9 cellular contexts compared by ENCODE assay signal in the genomic region with DNA sequence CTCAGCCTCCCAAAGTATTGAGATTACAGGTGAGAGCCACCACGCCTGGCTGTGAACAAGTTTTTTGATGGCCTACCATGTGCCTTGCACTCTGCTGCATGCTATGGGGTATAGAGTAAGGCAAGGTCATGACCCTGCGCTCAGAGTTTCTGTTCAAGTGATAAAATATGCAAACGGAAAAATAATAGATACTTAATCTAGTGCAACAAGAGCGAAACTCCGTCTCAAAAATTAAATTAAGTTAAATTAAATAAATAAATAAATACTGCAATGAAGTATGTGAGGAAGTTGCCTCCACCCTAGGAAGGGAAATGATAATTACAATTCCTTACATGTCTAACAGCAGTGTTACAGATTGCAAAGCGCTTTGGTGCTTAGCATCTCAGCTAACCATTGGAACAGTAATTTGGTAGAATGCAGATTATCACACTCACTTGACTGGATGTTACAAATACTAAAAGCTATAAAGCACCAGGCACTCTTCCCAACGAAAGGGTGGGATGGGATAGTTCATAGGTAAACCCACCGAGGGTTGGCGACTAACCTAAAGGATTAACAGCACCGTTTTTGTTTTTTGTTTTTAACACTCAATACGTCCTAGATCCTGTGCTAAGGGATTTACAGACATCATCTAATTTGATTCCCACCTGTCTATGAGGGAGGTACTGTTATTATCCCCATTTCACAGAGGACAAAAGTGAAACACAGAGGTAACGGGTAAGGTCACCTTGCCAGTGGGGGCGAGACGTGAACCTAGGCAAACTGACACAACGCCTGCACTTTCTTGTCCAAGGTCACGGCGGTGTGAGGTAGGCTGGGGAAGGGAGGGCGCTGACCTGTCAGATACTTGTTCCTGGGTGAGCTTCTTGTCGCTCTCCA. TPM values are rescaled to one million over a fixed set of nuclear protein-coding genes. Genes with fewer than 3 reads are reported as not detected.
DNase-seq lines count a peak whose midpoint lies in the region; ATAC-seq, FAIRE-seq and TF ChIP-seq lines count a peak whose summit lies in the region.
"Had no signal": no experiment of that assay in that cellular context is flagged by ENCODE, and none has a peak within 500 bp of the region (broad histone marks: within the 10 kb centered on the region; RNA-seq: fewer than 3 reads in every experiment).

No MANE protein-coding gene starts in this region.

- H3K4me2 ChIP-seq in keratinocyte (ENCODE audit: control insufficient read depth, extremely low read depth, insufficient read depth, low read depth, low read length), result peak overlapping the region; percentile 90

- no peaks in the 10 kb centered on the region for H3K9me3 ChIP-seq in keratinocyte (ENCODE audit: control insufficient read depth, low read depth, low read length)
- H3K9me3 ChIP-seq in suprapubic skin, result no peaks in the 10 kb centered on the region

- peaks cover 3% of the 10 kb centered on the region for H3K9me1 ChIP-seq in keratinocyte (ENCODE audit: control insufficient read depth, extremely low read depth, insufficient read depth, low read length)

- dilution Hi-C loops in keratinocyte (cut with MboI; ENCODE audit: extremely low pct_ligation_motif_present, low sequenced_read_pairs), result no loop called here

- H3K4me3 ChIP-seq in keratinocyte (ENCODE audit: control insufficient read depth in 2 of 3, extremely low read depth in 1 of 3, insufficient read depth in 2 of 3, low read depth in 1 of 3, low read length in 3 of 3) (peak overlapping the region; percentile 81 to 99 (median 86)), suprapubic skin (peak overlapping the region; percentile 75)

- peak; percentile 40 for DNase-seq in NCI-H146 (lab: John Stamatoyannopoulos, UW)
- DNase-seq in NCI-H146 treated with DMSO at 0.1 percent for 48 hours (lab: John Stamatoyannopoulos, UW; ENCODE audit: unreplicated experiment), result no peak
- DNase-seq in activated naive CD8-positive, alpha-beta T cell treated with anti-CD3 and anti-CD28 coated beads for 36 hours, result no peak
- no peak for DNase-seq in keratinocyte (ENCODE audit: low read depth, low spot score)
- DNase-seq in suprapubic skin (ENCODE audit: low spot score in 2 of 2), result no peak
- DNase-seq in NCI-H2107 (lab: John Stamatoyannopoulos, UW), result no peak
- DNase-seq in urothelium cell line (ENCODE audit: low spot score), result no peak

- H3K9ac ChIP-seq in keratinocyte (ENCODE audit: control insufficient read depth, extremely low read depth, insufficient read depth, low read length), result peak overlapping the region; percentile 94

- peak overlapping the region; percentile 99 for H3K27ac Mint-ChIP-seq in activated naive CD8-positive, alpha-beta T cell treated with anti-CD3 and anti-CD28 coated beads for 36 hours

- peaks cover 22% of the 10 kb centered on the region for H3K4me1 Mint-ChIP-seq in activated naive CD8-positive, alpha-beta T cell treated with anti-CD3 and anti-CD28 coated beads for 36 hours

- H3K9me3 Mint-ChIP-seq in activated naive CD8-positive, alpha-beta T cell treated with anti-CD3 and anti-CD28 coated beads for 36 hours, result no peaks in the 10 kb centered on the region

- H3K4me3 Mint-ChIP-seq in activated naive CD8-positive, alpha-beta T cell treated with anti-CD3 and anti-CD28 coated beads for 36 hours, result peak overlapping the region; percentile 96

- H3K4me1 ChIP-seq in keratinocyte (ENCODE audit: control insufficient read depth, extremely low read depth, insufficient read depth, low read length) (peaks cover 25% of the 10 kb centered on the region), suprapubic skin (peaks cover 24% of the 10 kb centered on the region)

- WGBS in suprapubic skin, result 28% methylated on average over 19 of the region's 19 CpGs

- no peak for TF ChIP-seq CTCF in keratinocyte (optimal IDR thresholded peaks at IDR 0.05 in 1 of 3, IDR thresholded peaks at IDR 0.05 in 1 of 3, conservative IDR thresholded peaks at IDR 0.05 in 1 of 3; ENCODE audit: extremely low read depth in 1 of 3, insufficient read depth in 2 of 3, low read length in 3 of 3)
- TF ChIP-seq CTCF in suprapubic skin (IDR thresholded peaks at IDR 0.05), result no peak

- peaks cover 25% of the 10 kb centered on the region for H3K79me2 ChIP-seq in keratinocyte (ENCODE audit: control insufficient read depth, insufficient read depth, low read length)

- H3K27ac ChIP-seq in keratinocyte (ENCODE audit: control insufficient read depth, insufficient read depth, low read length) (peak overlapping the region; percentile 93), suprapubic skin (peak overlapping the region; percentile 44)

- peaks cover 26% of the 10 kb centered on the region for H3K36me3 Mint-ChIP-seq in activated naive CD8-positive, alpha-beta T cell treated with anti-CD3 and anti-CD28 coated beads for 36 hours

- TF ChIP-seq POLR2A in suprapubic skin (IDR thresholded peaks at IDR 0.05), result no peak

- H2AFZ ChIP-seq in keratinocyte (ENCODE audit: control insufficient read depth, low read length), result peak overlapping the region; percentile 99

- H4K20me1 ChIP-seq in keratinocyte (ENCODE audit: control insufficient read depth, extremely low read depth, insufficient read depth, low read length), result no peaks in the 10 kb centered on the region

- no peak for TF ChIP-seq EP300 in suprapubic skin (IDR thresholded peaks at IDR 0.05)

- H3K27me3 ChIP-seq in keratinocyte (ENCODE audit: control insufficient read depth, extremely low read depth, insufficient read depth, low read length), result no peaks in the 10 kb centered on the region
- no peaks in the 10 kb centered on the region for H3K27me3 ChIP-seq in suprapubic skin

- no peak for ATAC-seq in HG02840 (IDR thresholded peaks at IDR 0.05; ENCODE audit: low FRiP score, unreplicated experiment)

- FAIRE-seq in keratinocyte (lab: Jason Lieb, UNC) (no peak), urothelium cell line (lab: Jason Lieb, UNC) (no peak)
- FAIRE-seq: A204.1 had no signal

- H3K36me3 ChIP-seq in keratinocyte (ENCODE audit: control insufficient read depth in 2 of 2, extremely low read depth in 1 of 2, insufficient read depth in 2 of 2, low read length in 2 of 2) (peaks cover 11 to 13% of the 10 kb centered on the region in 2 experiments), suprapubic skin (peaks cover 25% of the 10 kb centered on the region)

- no peaks in the 10 kb centered on the region for H3K27me3 Mint-ChIP-seq in activated naive CD8-positive, alpha-beta T cell treated with anti-CD3 and anti-CD28 coated beads for 36 hours

RNA-seq across cellular contexts. Expression of gene FANCD2, which starts 0.8 kb away (rescaled TPM):
- 10 to 100 TPM; 80.9 to 85.1 TPM for total RNA-seq in activated naive CD8-positive, alpha-beta T cell treated with anti-CD3 and anti-CD28 coated beads for 36 hours
- polyA plus RNA-seq in keratinocyte, result 3.4 to 20.8 TPM (median 12.5 TPM) in 3 replicates
- 2.5 TPM for polyA plus RNA-seq in keratinocyte (2011; ENCODE audit: low read depth)
- polyA plus RNA-seq in keratinocyte (2011; cell fraction: cytosol; rRNA removed), result 3.3 and 4.3 TPM in 2 replicates
- polyA plus RNA-seq in keratinocyte (2011; cell fraction: nucleus; rRNA removed), result 11.5 and 19.7 TPM in 2 replicates
- polyA plus RNA-seq in keratinocyte (2012; ENCODE audit: low replicate concordance), result 2.1 and 11.7 TPM in 2 replicates
- polyA minus RNA-seq in keratinocyte, result 8.1 to 23.7 TPM (median 10.2 TPM) in 3 replicates
- polyA minus RNA-seq in keratinocyte (2011; cell fraction: cytosol; rRNA and poly(A)+ RNA removed), result 5.9 TPM
- polyA minus RNA-seq in keratinocyte (2011; cell fraction: nucleus; rRNA and poly(A)+ RNA removed), result 6.2 and 7.3 TPM in 2 replicates
- 10 to 100 TPM in 2 of 4 donors, 1 to 10 TPM in 2; 4.9 to 23.2 (median 10.5) TPM for total RNA-seq in suprapubic skin

RNA-seq across cellular contexts. Expression of gene EMC3, which starts 38.8 kb away (rescaled TPM):
- 10 to 100 TPM; 44.7 to 46.7 TPM for total RNA-seq in activated naive CD8-positive, alpha-beta T cell treated with anti-CD3 and anti-CD28 coated beads for 36 hours
- polyA plus RNA-seq in keratinocyte, result 106 to 160 TPM (median 120 TPM) in 3 replicates
- 21.2 TPM for polyA plus RNA-seq in keratinocyte (2011; ENCODE audit: low read depth)
- polyA plus RNA-seq in keratinocyte (2011; cell fraction: cytosol; rRNA removed), result 97.3 and 183 TPM in 2 replicates
- polyA plus RNA-seq in keratinocyte (2011; cell fraction: nucleus; rRNA removed), result 130 and 140 TPM in 2 replicates
- polyA plus RNA-seq in keratinocyte (2012; ENCODE audit: low replicate concordance), result 77.1 and 121 TPM in 2 replicates
- polyA minus RNA-seq in keratinocyte, result 76.0 to 118 TPM (median 101 TPM) in 3 replicates
- 38.0 TPM for polyA minus RNA-seq in keratinocyte (2011; cell fraction: cytosol; rRNA and poly(A)+ RNA removed)
- polyA minus RNA-seq in keratinocyte (2011; cell fraction: nucleus; rRNA and poly(A)+ RNA removed), result 21.0 and 66.6 TPM in 2 replicates
- 10 to 100 TPM; 41.8 to 82.1 (median 77.5) TPM for total RNA-seq in suprapubic skin
